8 cellular contexts compared by ENCODE assay signal in genomic region chr16:31215287-31216115, GRCh38. TPM values are rescaled to one million over a fixed set of nuclear protein-coding genes. Genes with fewer than 3 reads are reported as not detected.
A peak's percentile ranks its signal among the peaks of the same experiment; 100 is the strongest.
DNase-seq lines count a peak whose midpoint lies in the region; ATAC-seq and TF ChIP-seq lines count a peak whose summit lies in the region.

No MANE protein-coding gene starts in this region.

- peaks cover 19% of the 10 kb centered on the region for H3K4me1 Mint-ChIP-seq in activated naive CD4-positive, alpha-beta T cell treated with anti-CD3 and anti-CD28 coated beads, Interleukin-2, amount 50 U/mL, for 24 hours

- peak overlapping the region; percentile 87 for H2AK9ac ChIP-seq in IMR-90 (replicated peaks; ENCODE audit: low read depth, low read length, poor library complexity)

- H2AK5ac ChIP-seq in IMR-90 (ENCODE audit: low read depth, low read length) = no peak overlapping the region

- H4K20me1 ChIP-seq in IMR-90 (ENCODE audit: insufficient read depth, low read length) = no peaks in the 10 kb centered on the region; the same call in 1 of the 2 replicates

- peak; percentile 97 for ATAC-seq in IMR-90 (ENCODE audit: low read depth)
- ATAC-seq in left cardiac atrium = peak; percentile 87 to 95
- ATAC-seq in HG03442 (IDR thresholded peaks at IDR 0.05; ENCODE audit: unreplicated experiment) = no peak
- no peak for ATAC-seq in GM18858 (IDR thresholded peaks at IDR 0.05; ENCODE audit: unreplicated experiment)
- no peak for ATAC-seq in HG02798 (IDR thresholded peaks at IDR 0.05; ENCODE audit: poor library complexity, unreplicated experiment)

- WGBS in IMR-90 (ENCODE audit: extremely low coverage in 2 of 2, insufficient read length in 1 of 2), 2 experiments = 2% methylated on average over 28 of the region's 61 CpGs; no CpG with 5 or more reads in 1 of the 2 experiments

- peak overlapping the region; percentile 83 for H3K4me3 Mint-ChIP-seq in activated naive CD4-positive, alpha-beta T cell treated with anti-CD3 and anti-CD28 coated beads, Interleukin-2, amount 50 U/mL, for 24 hours

- H2BK15ac ChIP-seq in IMR-90 (ENCODE audit: low read depth, low read length) = no peak overlapping the region

- no peak overlapping the region for H3K56ac ChIP-seq in IMR-90 (ENCODE audit: extremely low read depth, insufficient read depth, low read length)

- no TSS peak for BruUV-seq in IMR-90 (replicated peaks; lab: Mats Ljungman, UMichigan)

- in situ Hi-C loops in IMR-90 (cut with MboI; ENCODE audit: low sequenced_read_pairs) = no loop called here

- H2BK5ac ChIP-seq in IMR-90 (ENCODE audit: low read depth, low read length, poor library complexity, severe bottlenecking) = no peak overlapping the region

- H3K27ac ChIP-seq in IMR-90 (ENCODE audit: insufficient read depth, low read length) = no peak overlapping the region

- H3K27me3 Mint-ChIP-seq in activated naive CD4-positive, alpha-beta T cell treated with anti-CD3 and anti-CD28 coated beads, Interleukin-2, amount 50 U/mL, for 24 hours = peaks cover 26% of the 10 kb centered on the region

- H3K79me1 ChIP-seq in IMR-90 (ENCODE audit: low read depth in 1 of 2, low read length in 2 of 2) = no peaks in the 10 kb centered on the region

- dilution Hi-C loops in IMR-90 (cut with HindIII; ENCODE audit: low sequenced_read_pairs, unreplicated experiment) = no loop called here

- H3K9me3 Mint-ChIP-seq in activated naive CD4-positive, alpha-beta T cell treated with anti-CD3 and anti-CD28 coated beads, Interleukin-2, amount 50 U/mL, for 24 hours = no peaks in the 10 kb centered on the region

- H3K36me3 ChIP-seq in IMR-90 (ENCODE audit: control insufficient read depth, insufficient read depth, low read length) = no peaks in the 10 kb centered on the region

- no peaks in the 10 kb centered on the region for H3K36me3 Mint-ChIP-seq in activated naive CD4-positive, alpha-beta T cell treated with anti-CD3 and anti-CD28 coated beads, Interleukin-2, amount 50 U/mL, for 24 hours

- H3K4me3 ChIP-seq in IMR-90 (ENCODE audit: insufficient read depth, low read depth, low read length) = peak overlapping the region; percentile 27

- H3K23ac ChIP-seq in IMR-90 (ENCODE audit: low read depth, low read length) = no peak overlapping the region

- no peak for TF ChIP-seq POLR2A in IMR-90 (IDR thresholded peaks at IDR 0.05; ENCODE audit: low read depth, low read length)

- CTCF ChIA-PET in IMR-90 (lab: Yijun Ruan, JAX) = no interaction called here

- no peak overlapping the region for H3K4ac ChIP-seq in IMR-90 (ENCODE audit: low read depth, low read length)

- no peaks in the 10 kb centered on the region for H3K9me3 ChIP-seq in IMR-90 (ENCODE audit: control insufficient read depth, insufficient read depth, low read length)

- peak overlapping the region; percentile 47 for H3K4me2 ChIP-seq in IMR-90 (ENCODE audit: low read depth, low read length)

- H2BK20ac ChIP-seq in IMR-90 (ENCODE audit: low read depth, low read length) = no peak overlapping the region

- no peak overlapping the region for H2BK120ac ChIP-seq in IMR-90 (ENCODE audit: low read depth, low read length)

- H3K18ac ChIP-seq in IMR-90 (ENCODE audit: low read depth, low read length) = no peak overlapping the region

- no peak for TF ChIP-seq RAD21 in IMR-90 (IDR thresholded peaks at IDR 0.05; ENCODE audit: low read length)

- H3K4me1 ChIP-seq in IMR-90 (ENCODE audit: control insufficient read depth, insufficient read depth, low read length) = peaks cover 4% of the 10 kb centered on the region; the same call in 1 of the 2 replicates

- no peak for TF ChIP-seq CTCF in IMR-90 (conservative IDR thresholded peaks at IDR 0.05; ENCODE audit: low read depth, low read length)

- H3K27me3 ChIP-seq in IMR-90 (ENCODE audit: control insufficient read depth, insufficient read depth, low read length) = peaks cover 57% of the 10 kb centered on the region

- intact Hi-C loops in IMR-90 (cut with micrococcal nuclease) = loop anchor here (10.0 kb wide), 1 partner anchor 479 kb away; no protein-coding TSS in a partner anchor
- intact Hi-C loops in left cardiac atrium (cut with DNase I) = no loop called here
- intact Hi-C loops in posterior cingulate gyrus (cut with DNase I) = no loop called here

- DNase-seq in COLO829 (ENCODE audit: low spot score) (peak; percentile 97), IMR-90 (peak; percentile 55), left cardiac atrium (peak; percentile 70), posterior cingulate gyrus (peak in 6 of 10 donors; percentile 28 to 89 (median 54))

- POLR2A ChIA-PET in IMR-90 (lab: Charles Lee; ENCODE audit: unreplicated experiment) = no interaction called here

- H4K8ac ChIP-seq in IMR-90 (ENCODE audit: low read depth in 2 of 2, low read length in 2 of 2) = no peak overlapping the region; a peak in 1 of 4 replicates

- H3K9me1 ChIP-seq in IMR-90 (ENCODE audit: insufficient read depth, low read length) = no peaks in the 10 kb centered on the region

- no peak overlapping the region for H3K9ac ChIP-seq in IMR-90 (ENCODE audit: low read depth, low read length)

- peak overlapping the region; percentile 91 for H2AFZ ChIP-seq in IMR-90 (replicated peaks; ENCODE audit: low read length, poor library complexity)

- no peak overlapping the region for H3K27ac Mint-ChIP-seq in activated naive CD4-positive, alpha-beta T cell treated with anti-CD3 and anti-CD28 coated beads, Interleukin-2, amount 50 U/mL, for 24 hours

- H3K14ac ChIP-seq in IMR-90 (replicated peaks; ENCODE audit: low read depth, low read length) = no peak overlapping the region

- H4K5ac ChIP-seq in IMR-90 (ENCODE audit: low read depth, low read length) = no peak overlapping the region

- H4K91ac ChIP-seq in IMR-90 (ENCODE audit: insufficient read depth, low read depth, low read length) = no peak overlapping the region

TF ChIP-seq in IMR-90, 13 proteins besides CTCF, POLR2A, EP300 and RAD21:
- no peak for TF ChIP-seq RCOR1 (IDR thresholded peaks at IDR 0.05; ENCODE audit: insufficient replicate concordance, low read length)
- no peak for TF ChIP-seq MAZ (IDR thresholded peaks at IDR 0.05; ENCODE audit: borderline replicate concordance, low read depth, low read length)

RNA-seq across cellular contexts. Expression of gene PYDC1, which starts 1.4 kb away (rescaled TPM):
- not detected in 2 replicates for total RNA-seq in IMR-90 (2012; rRNA removed)
- polyA plus RNA-seq in IMR-90 (2012; rRNA removed) = not detected in 2 replicates
- not detected in 2 replicates for polyA plus RNA-seq in IMR-90 (2012; cell fraction: cytosol; rRNA removed)
- not detected in 2 replicates for polyA plus RNA-seq in IMR-90 (2012; cell fraction: nucleus; rRNA removed; ENCODE audit: low replicate concordance)
- not detected for total RNA-seq in left cardiac atrium

RNA-seq across cellular contexts. Expression of gene TRIM72, which starts 1.6 kb away (rescaled TPM):
- not detected in 2 replicates for total RNA-seq in IMR-90 (2012; rRNA removed)
- not detected in 2 replicates for polyA plus RNA-seq in IMR-90 (2012; rRNA removed)
- polyA plus RNA-seq in IMR-90 (2012; cell fraction: cytosol; rRNA removed) = under 0.01 TPM in 1 of 2 replicates, not detected in the other
- polyA plus RNA-seq in IMR-90 (2012; cell fraction: nucleus; rRNA removed; ENCODE audit: low replicate concordance) = not detected in 2 replicates
- total RNA-seq in left cardiac atrium = under 1 TPM; 0.44 to 0.47 TPM

RNA-seq across cellular contexts. Expression of gene PYCARD, which starts 12.9 kb away (rescaled TPM):
- total RNA-seq in IMR-90 (2012; rRNA removed) (10.2 and 13.1 TPM in 2 replicates), left cardiac atrium (10 to 100 TPM; 10.8 to 19.1 TPM)
- 20.5 and 30.1 TPM in 2 replicates for polyA plus RNA-seq in IMR-90 (2012; rRNA removed)
- 34.2 and 51.6 TPM in 2 replicates for polyA plus RNA-seq in IMR-90 (2012; cell fraction: cytosol; rRNA removed)
- 8.5 and 15.5 TPM in 2 replicates for polyA plus RNA-seq in IMR-90 (2012; cell fraction: nucleus; rRNA removed; ENCODE audit: low replicate concordance)

RNA-seq across cellular contexts. Expression of gene FUS, which starts 35.6 kb away (rescaled TPM):
- total RNA-seq in IMR-90 (2012; rRNA removed) (42.8 and 51.9 TPM in 2 replicates), left cardiac atrium (100 to 1,000 TPM in 1 of 2 donors, 10 to 100 TPM in 1; 99.5 to 192 TPM)
- polyA plus RNA-seq in IMR-90 (2012; rRNA removed) = 313 and 340 TPM in 2 replicates
- 300 TPM in 2 replicates for polyA plus RNA-seq in IMR-90 (2012; cell fraction: cytosol; rRNA removed)
- polyA plus RNA-seq in IMR-90 (2012; cell fraction: nucleus; rRNA removed; ENCODE audit: low replicate concordance) = 536 and 692 TPM in 2 replicates

RNA-seq across cellular contexts. Expression of gene ITGAM, which starts 44.3 kb away (rescaled TPM):
- total RNA-seq in IMR-90 (2012; rRNA removed) = under 0.01 TPM in 1 of 2 replicates, not detected in the other
- polyA plus RNA-seq in IMR-90 (2012; rRNA removed) = not detected in 2 replicates
- not detected in 2 replicates for polyA plus RNA-seq in IMR-90 (2012; cell fraction: cytosol; rRNA removed)
- 0.02 and 0.06 TPM in 2 replicates for polyA plus RNA-seq in IMR-90 (2012; cell fraction: nucleus; rRNA removed; ENCODE audit: low replicate concordance)
- total RNA-seq in left cardiac atrium = 10 to 100 TPM in 1 of 2 donors, 1 to 10 TPM in 1; 7.4 to 22.1 TPM

Comparison
In these comparisons a context has a peak if more than half of its experiments do, and no peak if none do; other contexts are left out.
1. ATAC-seq: peak in IMR-90 (single experiment) and left cardiac atrium (2 of 2); none in HG03442 (single experiment), GM18858 (single experiment) and HG02798 (single experiment).
2. Peak in every context shown above with its lines, with median percentiles within 50 percentile points of each other: DNase-seq.